ENCODE assay signal across 11 cellular contexts in genomic region chr22:43828711-43829447, GRCh38. TPM values are rescaled to one million over a fixed set of nuclear protein-coding genes. Genes with fewer than 3 reads are reported as not detected.
DNase-seq lines count a peak whose midpoint lies in the region; ATAC-seq and TF ChIP-seq lines count a peak whose summit lies in the region.
"Had no signal": no experiment of that assay in that cellular context is flagged by ENCODE, and none has a peak within 500 bp of the region (broad histone marks: within the 10 kb centered on the region; RNA-seq: fewer than 3 reads in every experiment).

No MANE protein-coding gene starts in this region.

- no peaks in the 10 kb centered on the region for H3K9me3 Mint-ChIP-seq in brain
- H3K9me3 Mint-ChIP-seq in stimulated activated naive B cell treated with anti-CD40 and anti-IgM and Interleukin-4, amounts not matched to agents 10 μg/mL and 1 μg/mL and 100 μg/mL, for 72 hours: no peaks in the 10 kb centered on the region
- H3K9me3 Mint-ChIP-seq: dendritic cell treated with granulocyte-macrophage colony-stimulating factor and Interleukin-4, amounts not matched to agents 40 ng/mL and 50 ng/mL, for 4 days had no signal

- H3K4me2 ChIP-seq in HCT116 (ENCODE audit: low read length): no peak overlapping the region
- no peak overlapping the region for H3K4me2 ChIP-seq in hepatocyte

- 0 out of 2 replicates have a peak, but pooled peaks cover 4% of the 10 kb centered on the region for H3K27me3 ChIP-seq in HCT116 (ENCODE audit: insufficient read depth, low read length)
- no peaks in the 10 kb centered on the region for H3K27me3 ChIP-seq in hepatocyte
- H3K27me3 ChIP-seq in effector memory CD4-positive, alpha-beta T cell (replicated peaks; ENCODE audit: control insufficient read depth, insufficient read depth, low read length, poor library complexity, severe bottlenecking): no peaks in the 10 kb centered on the region

- no peaks in the 10 kb centered on the region for H3K36me3 ChIP-seq in HCT116 (ENCODE audit: control insufficient read depth in 1 of 2, insufficient read depth in 2 of 2, low read length in 2 of 2)
- H3K36me3 ChIP-seq in hepatocyte (replicated peaks; ENCODE audit: insufficient read depth, low read depth): no peaks in the 10 kb centered on the region
- no peaks in the 10 kb centered on the region for H3K36me3 ChIP-seq in effector memory CD4-positive, alpha-beta T cell (ENCODE audit: control insufficient read depth, insufficient read depth, low read length)

- no peak for TF ChIP-seq RAD21 in HCT116 (IDR thresholded peaks at IDR 0.05; ENCODE audit: low read depth)

- H2AFZ ChIP-seq in HCT116 (ENCODE audit: low read depth, low read length, poor library complexity, severe bottlenecking) (no peak overlapping the region), hepatocyte (no peak overlapping the region)

- 71% methylated on average over 17 of the region's 19 CpGs for WGBS in hepatocyte (ENCODE audit: low lambda C conversion rate, missing lambda C conversion rate)

- intact Hi-C loops in HCT116 (cut with micrococcal nuclease): no loop called here

- H3K27ac ChIP-seq in HCT116 (ENCODE audit: low read depth, low read length) (no peak overlapping the region), hepatocyte (peak overlapping the region; percentile 77)
- H3K27ac ChIP-seq in effector memory CD4-positive, alpha-beta T cell (ENCODE audit: insufficient read depth, low read length, poor library complexity, severe bottlenecking): no peak overlapping the region

- no peaks in the 10 kb centered on the region for H3K27me3 Mint-ChIP-seq in brain
- peaks cover 15 to 28% of the 10 kb centered on the region in 2 donors for H3K27me3 Mint-ChIP-seq in stimulated activated naive B cell treated with anti-CD40 and anti-IgM and Interleukin-4, amounts not matched to agents 10 μg/mL and 1 μg/mL and 100 μg/mL, for 72 hours
- H3K27me3 Mint-ChIP-seq: dendritic cell treated with granulocyte-macrophage colony-stimulating factor and Interleukin-4, amounts not matched to agents 40 ng/mL and 50 ng/mL, for 4 days had no signal

- peaks cover 19% of the 10 kb centered on the region for H3K36me3 Mint-ChIP-seq in brain
- no peaks in the 10 kb centered on the region for H3K36me3 Mint-ChIP-seq in stimulated activated naive B cell treated with anti-CD40 and anti-IgM and Interleukin-4, amounts not matched to agents 10 μg/mL and 1 μg/mL and 100 μg/mL, for 72 hours

- H3K4me3 Mint-ChIP-seq in brain: peak overlapping the region in 1 of 5 experiments; percentile 62
- no peak overlapping the region for H3K4me3 Mint-ChIP-seq in stimulated activated naive B cell treated with anti-CD40 and anti-IgM and Interleukin-4, amounts not matched to agents 10 μg/mL and 1 μg/mL and 100 μg/mL, for 72 hours
- H3K4me3 Mint-ChIP-seq: dendritic cell treated with granulocyte-macrophage colony-stimulating factor and Interleukin-4, amounts not matched to agents 40 ng/mL and 50 ng/mL, for 4 days had no signal

- H3K9me3 ChIP-seq in HCT116 (ENCODE audit: control insufficient read depth in 1 of 2, insufficient read depth in 1 of 2, low read depth in 1 of 2, low read length in 2 of 2): no peaks in the 10 kb centered on the region
- H3K9me3 ChIP-seq in hepatocyte (ENCODE audit: low read depth): no peaks in the 10 kb centered on the region
- H3K9me3 ChIP-seq in effector memory CD4-positive, alpha-beta T cell (ENCODE audit: control insufficient read depth, low read length): no peaks in the 10 kb centered on the region

- RAD21 ChIA-PET in HCT116 (lab: Charles Lee; ENCODE audit: low non-redundant PET in 1 of 2, low total read pairs in 2 of 2, uncharacterized antibody in 2 of 2, unreplicated experiment in 2 of 2): no interaction called here

- ATAC-seq in HCT116 (0 out of 2 replicates have a peak, but pooled peaks have one; percentile 31), GM21390 (IDR thresholded peaks at IDR 0.05; ENCODE audit: unreplicated experiment) (no peak), HG02852 (IDR thresholded peaks at IDR 0.05; ENCODE audit: unreplicated experiment) (no peak)
- peak; percentile 41 to 57 for ATAC-seq in stimulated activated naive B cell treated with anti-CD40 and anti-IgM and Interleukin-4, amounts not matched to agents 10 μg/mL and 1 μg/mL and 100 μg/mL, for 72 hours (replicated peaks)

- H3K4me3 ChIP-seq in HCT116 (replicated peaks in 1 of 2; ENCODE audit: low read depth in 1 of 2, low read length in 2 of 2) (no peak overlapping the region), hepatocyte (no peak overlapping the region)
- H3K4me3 ChIP-seq in effector memory CD4-positive, alpha-beta T cell (ENCODE audit: insufficient read depth, low read depth, low read length, poor library complexity, severe bottlenecking): no peak overlapping the region

- no peak for TF ChIP-seq POLR2A in HCT116 (IDR thresholded peaks at IDR 0.05; ENCODE audit: borderline replicate concordance, extremely low read depth, insufficient read depth, insufficient read length)

- no peak for DNase-seq in HCT116 (ENCODE audit: low read depth, low spot score)
- DNase-seq in hepatocyte (ENCODE audit: low spot score): peak; percentile 48
- no peak for DNase-seq in stimulated activated naive B cell treated with anti-CD40 and anti-IgM and Interleukin-4, amounts not matched to agents 10 μg/mL and 1 μg/mL and 100 μg/mL, for 72 hours
- DNase-seq in GM19238 (ENCODE audit: insufficient read length, low spot score): no peak
- DNase-seq in effector memory CD4-positive, alpha-beta T cell: no peak
- DNase-seq: NCI-H1436; stimulated activated CD4-positive, alpha-beta T cell treated with anti-CD3 and anti-CD28 coated beads, Interleukin-12 subunit alpha, Interleukin-12 subunit beta, amount 100 ng/mL, for 4 hours had no signal

- CTCF ChIA-PET in HCT116 (lab: Charles Lee): interaction anchor here (0.9 kb wide), 1 partner anchor 117 kb away, joined by 3 read pairs; no protein-coding TSS in a partner anchor

- no TSS peak for BruUV-seq in HCT116 (replicated peaks; lab: Mats Ljungman, UMichigan)

- no peaks in the 10 kb centered on the region for H3K9me2 ChIP-seq in HCT116 (ENCODE audit: insufficient read depth)
- no peaks in the 10 kb centered on the region for H3K9me2 ChIP-seq in hepatocyte (replicated peaks; ENCODE audit: insufficient read depth)

- H3K79me2 ChIP-seq in HCT116 (ENCODE audit: insufficient read depth, low read length) (no peaks in the 10 kb centered on the region), hepatocyte (no peaks in the 10 kb centered on the region)

- H4K20me1 ChIP-seq in HCT116 (ENCODE audit: insufficient read depth) (no peaks in the 10 kb centered on the region), hepatocyte (ENCODE audit: insufficient read depth, poor library complexity, severe bottlenecking) (no peaks in the 10 kb centered on the region)

- no peaks in the 10 kb centered on the region for H3K4me1 ChIP-seq in HCT116 (ENCODE audit: control insufficient read depth in 1 of 2, insufficient read depth in 2 of 2, low read length in 2 of 2)
- peaks cover 4% of the 10 kb centered on the region for H3K4me1 ChIP-seq in hepatocyte (ENCODE audit: insufficient read depth)
- H3K4me1 ChIP-seq in effector memory CD4-positive, alpha-beta T cell (ENCODE audit: control insufficient read depth, insufficient read depth, low read length, poor library complexity, severe bottlenecking): no peaks in the 10 kb centered on the region

- H3K9ac ChIP-seq in HCT116 (ENCODE audit: low read length): no peak overlapping the region

- POLR2A ChIA-PET in HCT116 (lab: Charles Lee): no interaction called here

- H3K27ac Mint-ChIP-seq in brain: peak overlapping the region; percentile 75 to 100 (median 93)
- H3K27ac Mint-ChIP-seq in stimulated activated naive B cell treated with anti-CD40 and anti-IgM and Interleukin-4, amounts not matched to agents 10 μg/mL and 1 μg/mL and 100 μg/mL, for 72 hours: no peak overlapping the region
- H3K27ac Mint-ChIP-seq: dendritic cell treated with granulocyte-macrophage colony-stimulating factor and Interleukin-4, amounts not matched to agents 40 ng/mL and 50 ng/mL, for 4 days had no signal

- TF ChIP-seq CTCF in HCT116 (IDR thresholded peaks at IDR 0.05 in 2 of 3, conservative IDR thresholded peaks at IDR 0.05 in 1 of 3; ENCODE audit: borderline replicate concordance in 1 of 3, insufficient read depth in 1 of 3, low read depth in 2 of 3, low read length in 2 of 3) (peak in 1 of 3 experiments; percentile 14; a peak in 1 of 6 replicates), brain (conservative IDR thresholded peaks at IDR 0.05) (no peak), hepatocyte (IDR thresholded peaks at IDR 0.05; ENCODE audit: poor library complexity) (peak; percentile 28)

- peaks cover 75% of the 10 kb centered on the region for H3K4me1 Mint-ChIP-seq in brain
- H3K4me1 Mint-ChIP-seq in stimulated activated naive B cell treated with anti-CD40 and anti-IgM and Interleukin-4, amounts not matched to agents 10 μg/mL and 1 μg/mL and 100 μg/mL, for 72 hours: no peaks in the 10 kb centered on the region

TF ChIP-seq in HCT116, 20 proteins besides CTCF, POLR2A, EP300 and RAD21 (continues in another document):
- TF ChIP-seq EZH2phosphoT487 (IDR thresholded peaks at IDR 0.05; ENCODE audit: borderline replicate concordance) (no peak), EGR1 (IDR thresholded peaks at IDR 0.05; ENCODE audit: low read depth) (no peak), FOSL1 (IDR thresholded peaks at IDR 0.05; ENCODE audit: low read depth) (no peak), ZFX (IDR thresholded peaks at IDR 0.05) (no peak), CEBPB (IDR thresholded peaks at IDR 0.05; ENCODE audit: low read depth) (no peak), SP1 (IDR thresholded peaks at IDR 0.05; ENCODE audit: low read depth) (no peak)

RNA-seq across cellular contexts. Expression of gene EFCAB6, which starts 16.8 kb away (rescaled TPM):
- total RNA-seq in HCT116 (2021; ENCODE audit: unreplicated experiment) (0.52 TPM), hepatocyte (1.0 and 2.1 TPM in 2 replicates)
- 0.11 and 0.20 TPM in 2 replicates for polyA plus RNA-seq in HCT116 (2012)
- polyA plus RNA-seq in brain (ENCODE audit: insufficient read depth, low read depth, low replicate concordance) (0.90 TPM), hepatocyte (0.59 and 2.7 TPM in 2 replicates)

RNA-seq across cellular contexts. Expression of gene SULT4A1, which starts 33.4 kb away (rescaled TPM):
- 8.4 TPM for total RNA-seq in HCT116 (2021; ENCODE audit: unreplicated experiment)
- polyA plus RNA-seq in HCT116 (2012): 5.7 and 6.8 TPM in 2 replicates
- polyA plus RNA-seq in brain (ENCODE audit: insufficient read depth, low read depth, low replicate concordance): 41.8 TPM
- 0.60 and 1.1 TPM in 2 replicates for total RNA-seq in hepatocyte
- polyA plus RNA-seq in hepatocyte: 1.7 and 2.8 TPM in 2 replicates

Comparison
In these comparisons a context has a peak if more than half of its experiments do, and no peak if none do; other contexts are left out.
1. ATAC-seq: peak in HCT116 (single experiment) and stimulated activated naive B cell treated with anti-CD40 and anti-IgM and Interleukin-4, amounts not matched to agents 10 μg/mL and 1 μg/mL and 100 μg/mL, for 72 hours (2 of 2); none in GM21390 (single experiment) and HG02852 (single experiment).